Comparison of ENCODE assay signal across 1 cellular context in genomic region chr6:42774821-42775487, GRCh38.
TF ChIP-seq lines count a peak whose summit lies in the region.
"Not testable (repeated sequence)": the region's sequence is repeated elsewhere in the genome, so short reads cannot be mapped to it uniquely, and the experiment has no call there.

No MANE protein-coding gene starts in this region.

TF ChIP-seq in K562, 482 proteins besides CTCF, POLR2A, EP300 and RAD21:
- TF ChIP-seq, protein P1, sequence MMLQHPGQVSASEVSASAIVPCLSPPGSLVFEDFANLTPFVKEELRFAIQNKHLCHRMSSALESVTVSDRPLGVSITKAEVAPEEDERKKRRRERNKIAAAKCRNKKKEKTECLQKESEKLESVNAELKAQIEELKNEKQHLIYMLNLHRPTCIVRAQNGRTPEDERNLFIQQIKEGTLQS (IDR thresholded peaks at IDR 0.05) = peak; percentile 69
- TF ChIP-seq, protein P1 (CRISPR knock-in tag; conservative IDR thresholded peaks at IDR 0.05) = not testable (repeated sequence)
- TF ChIP-seq ZBTB33 (CRISPR knock-in tag; IDR thresholded peaks at IDR 0.05) = peak; percentile 86
- TF ChIP-seq, protein P2, sequence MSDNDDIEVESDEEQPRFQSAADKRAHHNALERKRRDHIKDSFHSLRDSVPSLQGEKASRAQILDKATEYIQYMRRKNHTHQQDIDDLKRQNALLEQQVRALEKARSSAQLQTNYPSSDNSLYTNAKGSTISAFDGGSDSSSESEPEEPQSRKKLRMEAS (CRISPR knock-in tag; IDR thresholded peaks at IDR 0.05) = peak; percentile 36; the same call in 1 of the 2 replicates
- TF ChIP-seq, protein P3, sequence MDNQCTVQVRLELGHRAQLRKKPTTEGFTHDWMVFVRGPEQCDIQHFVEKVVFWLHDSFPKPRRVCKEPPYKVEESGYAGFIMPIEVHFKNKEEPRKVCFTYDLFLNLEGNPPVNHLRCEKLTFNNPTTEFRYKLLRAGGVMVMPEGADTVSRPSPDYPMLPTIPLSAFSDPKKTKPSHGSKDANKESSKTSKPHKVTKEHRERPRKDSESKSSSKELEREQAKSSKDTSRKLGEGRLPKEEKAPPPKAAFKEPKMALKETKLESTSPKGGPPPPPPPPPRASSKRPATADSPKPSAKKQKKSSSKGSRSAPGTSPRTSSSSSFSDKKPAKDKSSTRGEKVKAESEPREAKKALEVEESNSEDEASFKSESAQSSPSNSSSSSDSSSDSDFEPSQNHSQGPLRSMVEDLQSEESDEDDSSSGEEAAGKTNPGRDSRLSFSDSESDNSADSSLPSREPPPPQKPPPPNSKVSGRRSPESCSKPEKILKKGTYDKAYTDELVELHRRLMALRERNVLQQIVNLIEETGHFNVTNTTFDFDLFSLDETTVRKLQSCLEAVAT (IDR thresholded peaks at IDR 0.05) = peak in 1 of 2 experiments; percentile 53; a peak in 1 of 4 replicates
- TF ChIP-seq ZNF316 (IDR thresholded peaks at IDR 0.05) = 0 out of 2 replicates have a peak, but pooled peaks have one; percentile 7
- peak; percentile 29; the same call in 1 of the 2 replicates for TF ChIP-seq JUND (IDR thresholded peaks at IDR 0.05; ENCODE audit: borderline replicate concordance, low read depth, low read length)
- TF ChIP-seq JUND (tag; IDR thresholded peaks at IDR 0.05; ENCODE audit: borderline replicate concordance, low read depth, low read length) = peak; percentile 50; the same call in 1 of the 3 replicates
- TF ChIP-seq SPI1 (IDR thresholded peaks at IDR 0.05; ENCODE audit: borderline replicate concordance, low read depth, low read length) = peak; percentile 59; the same call in 1 of the 2 replicates
- peak; percentile 46; the same call in 1 of the 2 replicates for TF ChIP-seq ZNF384 (IDR thresholded peaks at IDR 0.05; ENCODE audit: low read depth, low read length)
- peak; percentile 79 for TF ChIP-seq FOSL1 (tag; conservative IDR thresholded peaks at IDR 0.05)
